Comparison of ENCODE assay signal across 1 cellular context in genomic region chr7:2518737-2519118, GRCh38.
TF ChIP-seq lines count a peak whose summit lies in the region.

No MANE protein-coding gene starts in this region.

TF ChIP-seq in endothelial cell of umbilical vein, 7 proteins besides CTCF, POLR2A, EP300 and RAD21 (continued from another document):
- TF ChIP-seq EZH2 (IDR thresholded peaks at IDR 0.05; ENCODE audit: borderline replicate concordance, low read depth, low read length, severe bottlenecking) (no peak), POLR2AphosphoS5 (IDR thresholded peaks at IDR 0.05; ENCODE audit: insufficient read depth, low read depth, low read length) (no peak)
